Comparison of ENCODE assay signal across 8 cellular contexts in the genomic region with DNA sequence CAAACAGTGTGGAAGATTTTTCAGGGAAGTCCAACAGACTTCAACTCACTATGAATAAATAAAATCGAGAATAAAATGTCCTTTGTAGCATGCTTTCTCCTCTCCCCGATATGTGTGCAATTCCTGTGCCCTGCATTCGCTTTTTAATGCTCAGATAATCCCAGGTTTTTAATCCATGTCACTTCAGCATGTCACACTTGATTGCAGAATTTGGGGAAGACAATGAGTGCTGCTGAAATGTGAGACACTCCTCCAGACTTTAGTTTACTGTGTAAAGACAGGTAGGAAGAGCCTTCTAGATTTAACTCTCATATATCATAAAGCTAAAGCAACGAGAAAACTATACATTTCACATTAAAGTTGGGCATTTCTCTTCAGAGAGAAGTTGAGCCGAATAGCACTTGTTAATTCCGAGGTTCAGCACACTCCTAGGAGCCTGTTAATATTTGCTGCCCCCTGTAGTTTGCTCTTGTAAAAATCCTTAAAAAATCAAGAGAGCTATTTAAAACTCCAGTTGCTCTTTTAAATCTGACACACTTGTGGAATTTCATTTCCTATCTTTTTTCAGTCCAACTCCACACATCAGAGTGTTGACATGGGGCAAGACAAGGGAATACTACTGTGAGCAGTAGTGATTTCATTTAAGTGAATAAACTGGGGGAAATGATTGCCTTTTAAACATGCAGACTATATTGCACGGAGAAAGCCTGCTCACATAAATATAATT.
DNase-seq lines count a peak whose midpoint lies in the region; ATAC-seq, FAIRE-seq and TF ChIP-seq lines count a peak whose summit lies in the region.

No MANE protein-coding gene starts in this region.

- no peaks in the 10 kb centered on the region for H3K9me3 ChIP-seq in CD8-positive, alpha-beta T cell (ENCODE audit: low read length)

- CTCF ChIA-PET in Calu3 (lab: Charles Lee) = no interaction called here
- CTCF ChIA-PET in CD8-positive, alpha-beta T cell (lab: Charles Lee) = no interaction called here

- TF ChIP-seq CTCF in Calu3 (IDR thresholded peaks at IDR 0.05; ENCODE audit: unreplicated experiment) = no peak
- peak; percentile 52 for TF ChIP-seq CTCF in LNCAP (IDR thresholded peaks at IDR 0.05)
- no peak for TF ChIP-seq CTCF in CD8-positive, alpha-beta T cell (IDR thresholded peaks at IDR 0.05)

- POLR2A ChIA-PET in CD8-positive, alpha-beta T cell (lab: Charles Lee) = no interaction called here

- no TSS peak for BruUV-seq in Calu3 (replicated peaks; lab: Mats Ljungman, UMichigan)

- no peaks in the 10 kb centered on the region for H3K36me3 ChIP-seq in CD8-positive, alpha-beta T cell (ENCODE audit: insufficient read depth, low read length)

- no peak overlapping the region for H3K27ac Mint-ChIP-seq in Calu3 (ENCODE audit: unreplicated experiment)
- no peak overlapping the region for H3K27ac Mint-ChIP-seq in CD8-positive, alpha-beta T cell

- no peak for ATAC-seq in sciatic nerve
- ATAC-seq in CD8-positive, alpha-beta T cell = no peak

- no peaks in the 10 kb centered on the region for H3K36me3 Mint-ChIP-seq in Calu3 (ENCODE audit: insufficient read depth, unreplicated experiment)
- H3K36me3 Mint-ChIP-seq in CD8-positive, alpha-beta T cell = no peaks in the 10 kb centered on the region

- no peak overlapping the region for H3K27ac ChIP-seq in CD8-positive, alpha-beta T cell (ENCODE audit: low read depth, low read length)

- in situ Hi-C loops in SK-MEL-5 (cut with HindIII; ENCODE audit: low pct_unique_long_range_greater_than_20kb, low sequenced_read_pairs) = no loop called here

- H3K27me3 ChIP-seq in CD8-positive, alpha-beta T cell (ENCODE audit: insufficient read depth, low read length) = no peaks in the 10 kb centered on the region

- intact Hi-C loops in Calu3 (cut with micrococcal nuclease; ENCODE audit: unreplicated experiment) = loop anchor here (10.0 kb wide), 2 partner anchors 1051 to 1321 kb away; no protein-coding TSS in a partner anchor
- intact Hi-C loops in sciatic nerve (cut with DNase I) = no loop called here
- intact Hi-C loops in CD8-positive, alpha-beta T cell (cut with DNase I, micrococcal nuclease) = loop anchor here in 1 of 2 experiments (5.0 kb wide), 1 partner anchor 1323 kb away; no protein-coding TSS in a partner anchor
- intact Hi-C loops in posterior cingulate gyrus (cut with DNase I) = loop anchor here (2.0 to 5.0 kb wide), 2 partner anchors 37 to 107 kb away; no protein-coding TSS in a partner anchor

- no peaks in the 10 kb centered on the region for H3K27me3 Mint-ChIP-seq in Calu3 (ENCODE audit: unreplicated experiment)
- H3K27me3 Mint-ChIP-seq in CD8-positive, alpha-beta T cell (ENCODE audit: low read depth) = no peaks in the 10 kb centered on the region

- peak; percentile 71 for FAIRE-seq in frontal cortex (lab: Jason Lieb, UNC)

- no peaks in the 10 kb centered on the region for H3K4me1 ChIP-seq in CD8-positive, alpha-beta T cell (ENCODE audit: insufficient read depth, low read length)

- no peak overlapping the region for H3K4me3 Mint-ChIP-seq in Calu3 (ENCODE audit: low read depth, unreplicated experiment)
- no peak overlapping the region for H3K4me3 Mint-ChIP-seq in CD8-positive, alpha-beta T cell

- H3K9me3 Mint-ChIP-seq in Calu3 (ENCODE audit: low read depth, unreplicated experiment) = no peaks in the 10 kb centered on the region
- no peaks in the 10 kb centered on the region for H3K9me3 Mint-ChIP-seq in CD8-positive, alpha-beta T cell

- no peak overlapping the region for H3K4me3 ChIP-seq in CD8-positive, alpha-beta T cell (ENCODE audit: low read depth, low read length)

- DNase-seq in Calu3 (peak; percentile 3), SK-MEL-5 (ENCODE audit: low read depth, low spot score) (peak; percentile 56), frontal cortex (ENCODE audit: low spot score in 2 of 2) (peak in 1 of 2 donors; percentile 19), renal cortical epithelial cell (ENCODE audit: low read depth) (peak; percentile 65), sciatic nerve (ENCODE audit: low spot score) (no peak), posterior cingulate gyrus (no peak)
- no peak for DNase-seq in CD8-positive, alpha-beta T cell

- H3K4me1 Mint-ChIP-seq in Calu3 (ENCODE audit: low read depth, unreplicated experiment) = no peaks in the 10 kb centered on the region
- no peaks in the 10 kb centered on the region for H3K4me1 Mint-ChIP-seq in CD8-positive, alpha-beta T cell (ENCODE audit: low read depth)

Comparison
In these comparisons a context has a peak if more than half of its experiments do, and no peak if none do; other contexts are left out.
1. DNase-seq: peak in Calu3 (single experiment), SK-MEL-5 (single experiment) and renal cortical epithelial cell (single experiment); none in sciatic nerve (single experiment), CD8-positive, alpha-beta T cell (0 of 7) and posterior cingulate gyrus (0 of 10).